Comparison of ENCODE assay signal across 27 cellular contexts in genomic region chr1:82185084-82185483, GRCh38.
"Had no signal": no experiment of that assay in that cellular context is flagged by ENCODE, and none has a peak within 500 bp of the region (broad histone marks: within the 10 kb centered on the region; RNA-seq: fewer than 3 reads in every experiment).

No MANE protein-coding gene starts in this region.

- H3K4me3 ChIP-seq: left lung, lower lobe of right lung, pancreas, prostate gland, sigmoid colon, smooth muscle cell, thyroid gland, upper lobe of left lung, vagina had no signal

- FAIRE-seq: endothelial cell of umbilical vein, islet of Langerhans, pancreas had no signal

- H3K4me1 Mint-ChIP-seq: activated CD4-positive, alpha-beta memory T cell treated with anti-CD3 and anti-CD28 coated beads, Interleukin-2, amount 10 ng/mL, durations not matched to agents 7 days and 5 days; activated CD4-positive, alpha-beta T cell treated with anti-CD3 and anti-CD28 coated beads, Interleukin-2, amount 10 ng/mL, durations not matched to agents 24 days and 14 days; activated naive CD4-positive, alpha-beta T cell treated with anti-CD3 and anti-CD28 coated beads, Interleukin-2, amount 50 U/mL, for 24 hours; activated naive CD8-positive, alpha-beta T cell treated with anti-CD3 and anti-CD28 coated beads, Interleukin-2, amount 50 U/mL, for 24 hours; activated T-helper 17 cell treated with anti-CD3 and anti-CD28 coated beads, Interleukin-2, amount 50 U/mL, for 72 hours; stimulated activated memory B cell treated with anti-CD40 and anti-IgM and Interleukin-4, amounts not matched to agents 10 μg/mL and 1 μg/mL and 100 μg/mL, for 72 hours; stimulated activated naive CD8-positive, alpha-beta T cell treated with anti-CD3 and anti-CD28 coated beads, Interleukin-15, amount 100 ng/mL, for 72 hours had no signal

- H3K9me3 ChIP-seq: left lung, lower lobe of right lung, pancreas, prostate gland, sigmoid colon, thyroid gland, upper lobe of left lung, vagina had no signal

- H3K27me3 Mint-ChIP-seq: activated CD4-positive, alpha-beta memory T cell treated with anti-CD3 and anti-CD28 coated beads, Interleukin-2, amount 10 ng/mL, durations not matched to agents 7 days and 5 days; activated CD4-positive, alpha-beta T cell treated with anti-CD3 and anti-CD28 coated beads, Interleukin-2, amount 10 ng/mL, durations not matched to agents 24 days and 14 days; activated naive CD4-positive, alpha-beta T cell treated with anti-CD3 and anti-CD28 coated beads, Interleukin-2, amount 50 U/mL, for 24 hours; activated naive CD8-positive, alpha-beta T cell treated with anti-CD3 and anti-CD28 coated beads, Interleukin-2, amount 50 U/mL, for 24 hours; activated T-helper 17 cell treated with anti-CD3 and anti-CD28 coated beads, Interleukin-2, amount 50 U/mL, for 72 hours; brain; stimulated activated memory B cell treated with anti-CD40 and anti-IgM and Interleukin-4, amounts not matched to agents 10 μg/mL and 1 μg/mL and 100 μg/mL, for 72 hours; stimulated activated naive CD8-positive, alpha-beta T cell treated with anti-CD3 and anti-CD28 coated beads, Interleukin-15, amount 100 ng/mL, for 72 hours had no signal

- H3K27me3 ChIP-seq: left lung, pancreas, sigmoid colon, thyroid gland, upper lobe of left lung, vagina had no signal

- H3K9me3 Mint-ChIP-seq: activated CD4-positive, alpha-beta T cell treated with anti-CD3 and anti-CD28 coated beads, Interleukin-2, amount 10 ng/mL, durations not matched to agents 24 days and 14 days; activated naive CD4-positive, alpha-beta T cell treated with anti-CD3 and anti-CD28 coated beads, Interleukin-2, amount 50 U/mL, for 24 hours; activated naive CD8-positive, alpha-beta T cell treated with anti-CD3 and anti-CD28 coated beads, Interleukin-2, amount 50 U/mL, for 24 hours; activated T-cell treated with anti-CD3 and anti-CD28 coated beads, Interleukin-2, amount 50 U/mL, for 4 hours; brain; stimulated activated naive CD8-positive, alpha-beta T cell treated with anti-CD3 and anti-CD28 coated beads, Interleukin-15, amount 100 ng/mL, for 72 hours had no signal

- H3K27ac Mint-ChIP-seq: activated CD4-positive, alpha-beta memory T cell treated with anti-CD3 and anti-CD28 coated beads, Interleukin-2, amount 10 ng/mL, durations not matched to agents 7 days and 5 days; activated CD4-positive, alpha-beta T cell treated with anti-CD3 and anti-CD28 coated beads, Interleukin-2, amount 10 ng/mL, durations not matched to agents 24 days and 14 days; activated naive CD4-positive, alpha-beta T cell treated with anti-CD3 and anti-CD28 coated beads, Interleukin-2, amount 50 U/mL, for 24 hours; activated naive CD8-positive, alpha-beta T cell treated with anti-CD3 and anti-CD28 coated beads, Interleukin-2, amount 50 U/mL, for 24 hours; activated T-helper 17 cell treated with anti-CD3 and anti-CD28 coated beads, Interleukin-2, amount 50 U/mL, for 72 hours; brain; stimulated activated memory B cell treated with anti-CD40 and anti-IgM and Interleukin-4, amounts not matched to agents 10 μg/mL and 1 μg/mL and 100 μg/mL, for 72 hours; stimulated activated naive CD8-positive, alpha-beta T cell treated with anti-CD3 and anti-CD28 coated beads, Interleukin-15, amount 100 ng/mL, for 72 hours had no signal

- H3K4me1 ChIP-seq: left lung, pancreas, prostate gland, sigmoid colon, thyroid gland, upper lobe of left lung had no signal

- H3K36me3 ChIP-seq: left lung, lower lobe of right lung, pancreas, prostate gland, sigmoid colon, thyroid gland, upper lobe of left lung, vagina, WERI-Rb-1 had no signal

- H3K27ac ChIP-seq: left lung, lower lobe of right lung, pancreas, prostate gland, sigmoid colon, thyroid gland, upper lobe of left lung, vagina, WERI-Rb-1 had no signal

- H3K4me3 Mint-ChIP-seq: activated CD4-positive, alpha-beta memory T cell treated with anti-CD3 and anti-CD28 coated beads, Interleukin-2, amount 10 ng/mL, durations not matched to agents 7 days and 5 days; activated CD4-positive, alpha-beta T cell treated with anti-CD3 and anti-CD28 coated beads, Interleukin-2, amount 10 ng/mL, durations not matched to agents 24 days and 14 days; activated naive CD4-positive, alpha-beta T cell treated with anti-CD3 and anti-CD28 coated beads, Interleukin-2, amount 50 U/mL, for 24 hours; activated naive CD8-positive, alpha-beta T cell treated with anti-CD3 and anti-CD28 coated beads, Interleukin-2, amount 50 U/mL, for 24 hours; activated T-cell treated with anti-CD3 and anti-CD28 coated beads, Interleukin-2, amount 50 U/mL, for 4 hours; activated T-helper 17 cell treated with anti-CD3 and anti-CD28 coated beads, Interleukin-2, amount 50 U/mL, for 72 hours; brain; stimulated activated memory B cell treated with anti-CD40 and anti-IgM and Interleukin-4, amounts not matched to agents 10 μg/mL and 1 μg/mL and 100 μg/mL, for 72 hours; stimulated activated naive CD8-positive, alpha-beta T cell treated with anti-CD3 and anti-CD28 coated beads, Interleukin-15, amount 100 ng/mL, for 72 hours had no signal

- DNase-seq: activated CD4-positive, alpha-beta memory T cell treated with anti-CD3 and anti-CD28 coated beads, Interleukin-2, amount 10 ng/mL, durations not matched to agents 7 days and 5 days; activated CD4-positive, alpha-beta T cell treated with anti-CD3 and anti-CD28 coated beads, Interleukin-2, amount 10 ng/mL, durations not matched to agents 24 days and 14 days; activated CD4-positive, CD25-positive, alpha-beta regulatory T cell treated with anti-CD3 and anti-CD28 coated beads, Interleukin-2, amount 50 U/mL, for 72 hours; activated naive CD8-positive, alpha-beta T cell treated with anti-CD3 and anti-CD28 coated beads, Interleukin-2, amount 50 U/mL, for 24 hours; activated T-cell treated with anti-CD3 and anti-CD28 coated beads, Interleukin-2, amount 50 U/mL, for 4 hours; foreskin melanocyte; left lung; lower lobe of right lung; pancreas; retina; sigmoid colon; stimulated activated CD4-positive, alpha-beta T cell treated with anti-CD3 and anti-CD28 coated beads, Interleukin-1b, Interleukin-23, amount 100 ng/mL, for 48 hours; stimulated activated CD4-positive, alpha-beta T cell treated with anti-CD3 and anti-CD28 coated beads, Interleukin-4, amount 100 ng/mL, for 4 hours; stimulated activated CD8-positive, alpha-beta memory T cell treated with anti-CD3 and anti-CD28 coated beads, Interleukin-4, amount 100 ng/mL, for 48 hours; stimulated activated naive CD8-positive, alpha-beta T cell treated with anti-CD3 and anti-CD28 coated beads, Interleukin-15, amount 100 ng/mL, for 72 hours; thyroid gland; upper lobe of left lung; WERI-Rb-1 had no signal

- H3K36me3 Mint-ChIP-seq: activated naive CD4-positive, alpha-beta T cell treated with anti-CD3 and anti-CD28 coated beads, Interleukin-2, amount 50 U/mL, for 24 hours; brain; stimulated activated memory B cell treated with anti-CD40 and anti-IgM and Interleukin-4, amounts not matched to agents 10 μg/mL and 1 μg/mL and 100 μg/mL, for 72 hours had no signal

- H3K4me2 ChIP-seq: smooth muscle cell had no signal
